8 cellular contexts compared by ENCODE assay signal in genomic region chr1:10694633-10695627, GRCh38.
A peak's percentile ranks its signal among the peaks of the same experiment; 100 is the strongest.
DNase-seq lines count a peak whose midpoint lies in the region; ATAC-seq and TF ChIP-seq lines count a peak whose summit lies in the region.

No MANE protein-coding gene starts in this region.

- DNase-seq in NCI-H510A treated with DMSO at 0.1 percent for 48 hours (lab: John Stamatoyannopoulos, UW) (peak; percentile 98), dedifferentiated amniotic fluid mesenchymal stem cell (ENCODE audit: extremely low spot score) (peak; percentile 31), left kidney (ENCODE audit: low read depth, low spot score) (peak; percentile 96)
- peak; percentile 66 for DNase-seq in activated CD4-positive, alpha-beta T cell treated with anti-CD3 and anti-CD28 coated beads, Interleukin-2, amount 50 U/mL, for 1 hour
- DNase-seq in stimulated activated CD4-positive, alpha-beta T cell treated with anti-CD3 and anti-CD28 coated beads, Interleukin-1b, Interleukin-23, amount 100 ng/mL, for 4 hours (ENCODE audit: low read depth in 2 of 2) = peak; percentile 58 to 71

- peak; percentile 27 for TF ChIP-seq POLR2A in GM18505 (IDR thresholded peaks at IDR 0.05; ENCODE audit: borderline replicate concordance, extremely low read depth, insufficient read depth, insufficient read length)

- peak; percentile 48 for ATAC-seq in GM18505 (IDR thresholded peaks at IDR 0.05; ENCODE audit: unreplicated experiment)
- peak; percentile 47 for ATAC-seq in HG03280 (IDR thresholded peaks at IDR 0.05; ENCODE audit: unreplicated experiment)
- ATAC-seq in GM19463 (IDR thresholded peaks at IDR 0.05; ENCODE audit: unreplicated experiment) = no peak

Comparison
In these comparisons a context has a peak if more than half of its experiments do, and no peak if none do; other contexts are left out.
1. DNase-seq: peak in every context shown above with its lines; median percentile 98 in NCI-H510A treated with DMSO at 0.1 percent for 48 hours; 96 in left kidney; 66 in activated CD4-positive, alpha-beta T cell treated with anti-CD3 and anti-CD28 coated beads, Interleukin-2, amount 50 U/mL, for 1 hour; 64 in stimulated activated CD4-positive, alpha-beta T cell treated with anti-CD3 and anti-CD28 coated beads, Interleukin-1b, Interleukin-23, amount 100 ng/mL, for 4 hours; 31 in dedifferentiated amniotic fluid mesenchymal stem cell.